ENCODE assay signal across 27 cellular contexts in genomic region chr2:219954331-219954730, GRCh38.
DNase-seq lines count a peak whose midpoint lies in the region; ATAC-seq, FAIRE-seq and TF ChIP-seq lines count a peak whose summit lies in the region.
"Had no signal": no experiment of that assay in that cellular context is flagged by ENCODE, and none has a peak within 500 bp of the region (broad histone marks: within the 10 kb centered on the region; RNA-seq: fewer than 3 reads in every experiment).

No MANE protein-coding gene starts in this region.

- H3K27ac Mint-ChIP-seq in chondrocyte (ENCODE audit: unreplicated experiment) = peak overlapping the region; percentile 0
- no peak overlapping the region for H3K27ac Mint-ChIP-seq in activated CD4-positive, alpha-beta T cell treated with anti-CD3 and anti-CD28 coated beads, Interleukin-2, amount 10 ng/mL, durations not matched to agents 7 days and 5 days
- H3K27ac Mint-ChIP-seq: CD4-positive, alpha-beta T cell; T-cell had no signal

- H2BK20ac ChIP-seq in IMR-90 (ENCODE audit: low read depth, low read length) = no peak overlapping the region

- H4K91ac ChIP-seq in IMR-90 (ENCODE audit: insufficient read depth, low read depth, low read length) = no peak overlapping the region

- H3K23ac ChIP-seq in IMR-90 (ENCODE audit: low read depth, low read length) = no peak overlapping the region

- peaks cover 14% of the 10 kb centered on the region for H3K9me3 Mint-ChIP-seq in chondrocyte (ENCODE audit: low read depth)
- no peaks in the 10 kb centered on the region for H3K9me3 Mint-ChIP-seq in activated CD4-positive, alpha-beta T cell treated with anti-CD3 and anti-CD28 coated beads, Interleukin-2, amount 10 ng/mL, durations not matched to agents 7 days and 5 days
- H3K9me3 Mint-ChIP-seq: CD4-positive, alpha-beta T cell had no signal

- no peak overlapping the region for H3K14ac ChIP-seq in IMR-90 (replicated peaks; ENCODE audit: low read depth, low read length)

- H4K8ac ChIP-seq in IMR-90 (ENCODE audit: low read depth in 2 of 2, low read length in 2 of 2) = no peak overlapping the region

- H3K27me3 ChIP-seq in IMR-90 (ENCODE audit: control insufficient read depth, insufficient read depth, low read length) = no peaks in the 10 kb centered on the region
- H3K27me3 ChIP-seq in keratinocyte (ENCODE audit: control insufficient read depth, extremely low read depth, insufficient read depth, low read length) = no peaks in the 10 kb centered on the region
- H3K27me3 ChIP-seq: BLaER1 treated with 17β-estradiol and CSF1 and Interleukin-3, amounts not matched to agents 10 nM and 100 nM had no signal

- H3K9ac ChIP-seq in IMR-90 (ENCODE audit: low read depth, low read length) = no peak overlapping the region
- H3K9ac ChIP-seq in keratinocyte (ENCODE audit: control insufficient read depth, extremely low read depth, insufficient read depth, low read length) = no peak overlapping the region
- H3K9ac ChIP-seq: BLaER1 treated with 17β-estradiol and CSF1 and Interleukin-3, amounts not matched to agents 10 nM and 100 nM had no signal

- H3K9me1 ChIP-seq in IMR-90 (ENCODE audit: insufficient read depth, low read length) = no peaks in the 10 kb centered on the region
- no peaks in the 10 kb centered on the region for H3K9me1 ChIP-seq in keratinocyte (ENCODE audit: control insufficient read depth, extremely low read depth, insufficient read depth, low read length)

- H3K79me2 ChIP-seq in keratinocyte (ENCODE audit: control insufficient read depth, insufficient read depth, low read length) = no peaks in the 10 kb centered on the region

- H4K20me1 ChIP-seq in IMR-90 (ENCODE audit: insufficient read depth, low read length) = no peaks in the 10 kb centered on the region
- no peaks in the 10 kb centered on the region for H4K20me1 ChIP-seq in keratinocyte (ENCODE audit: control insufficient read depth, extremely low read depth, insufficient read depth, low read length)
- H4K20me1 ChIP-seq: BLaER1 treated with 17β-estradiol and CSF1 and Interleukin-3, amounts not matched to agents 10 nM and 100 nM had no signal

- CTCF ChIA-PET in IMR-90 (lab: Yijun Ruan, JAX) = no interaction called here
- CTCF ChIA-PET in activated CD4-positive, alpha-beta T cell treated with anti-CD3 and anti-CD28 coated beads, Interleukin-2, amount 10 ng/mL, durations not matched to agents 7 days and 5 days (lab: Charles Lee) = no interaction called here

- POLR2A ChIA-PET in IMR-90 (lab: Charles Lee; ENCODE audit: unreplicated experiment) = no interaction called here
- POLR2A ChIA-PET in activated CD4-positive, alpha-beta T cell treated with anti-CD3 and anti-CD28 coated beads, Interleukin-2, amount 10 ng/mL, durations not matched to agents 7 days and 5 days (lab: Charles Lee) = no interaction called here

- peak; percentile 47 for DNase-seq in EL
- peak; percentile 33 for DNase-seq in IMR-90
- no peak for DNase-seq in chondrocyte (ENCODE audit: low spot score)
- DNase-seq in keratinocyte (ENCODE audit: low read depth, low spot score) = peak; percentile 13
- no peak for DNase-seq in activated CD4-positive, alpha-beta T cell treated with anti-CD3 and anti-CD28 coated beads, Interleukin-2, amount 10 ng/mL, durations not matched to agents 7 days and 5 days
- DNase-seq in Kasumi-1 (lab: John Stamatoyannopoulos, UW) = no peak
- DNase-seq in NOMO-1 treated with DMSO at 0.1 percent for 48 hours (lab: John Stamatoyannopoulos, UW; ENCODE audit: unreplicated experiment) = no peak
- DNase-seq: AML-193; CD4-positive, alpha-beta T cell; DMS53; GF-D8; KG1; NCI-H1092; NCI-H1417 treated with DMSO at 0.1 percent for 48 hours; NCI-H187; NCI-H2081 treated with DMSO at 0.1 percent for 48 hours; NCI-H2171; NCI-H345; NCI-H524 treated with DMSO at 0.1 percent for 48 hours; NCI-H774; PC-9; Right ventricle myocardium superior; T-cell had no signal

- H3K4ac ChIP-seq in IMR-90 (ENCODE audit: low read depth, low read length) = no peak overlapping the region

- WGBS in IMR-90 (ENCODE audit: extremely low coverage in 2 of 2, insufficient read length in 1 of 2), 2 experiments = no CpG with 5 or more reads among the region's 1 CpG

- no peak for TF ChIP-seq CTCF in IMR-90 (conservative IDR thresholded peaks at IDR 0.05; ENCODE audit: low read depth, low read length)
- TF ChIP-seq CTCF in chondrocyte (IDR thresholded peaks at IDR 0.05) = no peak
- no peak for TF ChIP-seq CTCF in keratinocyte (optimal IDR thresholded peaks at IDR 0.05 in 1 of 3, IDR thresholded peaks at IDR 0.05 in 1 of 3, conservative IDR thresholded peaks at IDR 0.05 in 1 of 3; ENCODE audit: extremely low read depth in 1 of 3, insufficient read depth in 2 of 3, low read length in 3 of 3)

- no peak overlapping the region for H2BK15ac ChIP-seq in IMR-90 (ENCODE audit: low read depth, low read length)

- dilution Hi-C loops in IMR-90 (cut with HindIII; ENCODE audit: low sequenced_read_pairs, unreplicated experiment) (no loop called here), keratinocyte (cut with MboI; ENCODE audit: extremely low pct_ligation_motif_present, low sequenced_read_pairs) (no loop called here)

- H3K4me3 Mint-ChIP-seq in chondrocyte (ENCODE audit: unreplicated experiment) = no peak overlapping the region
- no peak overlapping the region for H3K4me3 Mint-ChIP-seq in activated CD4-positive, alpha-beta T cell treated with anti-CD3 and anti-CD28 coated beads, Interleukin-2, amount 10 ng/mL, durations not matched to agents 7 days and 5 days
- H3K4me3 Mint-ChIP-seq: CD4-positive, alpha-beta T cell; T-cell had no signal

- H3K18ac ChIP-seq in IMR-90 (ENCODE audit: low read depth, low read length) = no peak overlapping the region

- no peaks in the 10 kb centered on the region for H3K4me1 ChIP-seq in IMR-90 (ENCODE audit: control insufficient read depth, insufficient read depth, low read length)
- H3K4me1 ChIP-seq in keratinocyte (ENCODE audit: control insufficient read depth, extremely low read depth, insufficient read depth, low read length) = no peaks in the 10 kb centered on the region
- H3K4me1 ChIP-seq: BLaER1 treated with 17β-estradiol and CSF1 and Interleukin-3, amounts not matched to agents 10 nM and 100 nM had no signal

- H3K27me3 Mint-ChIP-seq in chondrocyte (ENCODE audit: low read depth) = no peaks in the 10 kb centered on the region
- H3K27me3 Mint-ChIP-seq in activated CD4-positive, alpha-beta T cell treated with anti-CD3 and anti-CD28 coated beads, Interleukin-2, amount 10 ng/mL, durations not matched to agents 7 days and 5 days = no peaks in the 10 kb centered on the region
- H3K27me3 Mint-ChIP-seq: T-cell had no signal

- no peak overlapping the region for H2AK5ac ChIP-seq in IMR-90 (ENCODE audit: low read depth, low read length)

- H3K36me3 ChIP-seq in IMR-90 (ENCODE audit: control insufficient read depth, insufficient read depth, low read length) (no peaks in the 10 kb centered on the region), keratinocyte (ENCODE audit: control insufficient read depth in 2 of 2, extremely low read depth in 1 of 2, insufficient read depth in 2 of 2, low read length in 2 of 2) (no peaks in the 10 kb centered on the region)
- H3K36me3 ChIP-seq: BLaER1 treated with 17β-estradiol and CSF1 and Interleukin-3, amounts not matched to agents 10 nM and 100 nM had no signal

- H2BK120ac ChIP-seq in IMR-90 (ENCODE audit: low read depth, low read length) = no peak overlapping the region

- H2AFZ ChIP-seq in IMR-90 (replicated peaks; ENCODE audit: low read length, poor library complexity) (no peak overlapping the region), keratinocyte (ENCODE audit: control insufficient read depth, low read length) (no peak overlapping the region)
- H2AFZ ChIP-seq: PC-9 had no signal

- no peak overlapping the region for H2AK9ac ChIP-seq in IMR-90 (replicated peaks; ENCODE audit: low read depth, low read length, poor library complexity)

- BruUV-seq in IMR-90 (replicated peaks; lab: Mats Ljungman, UMichigan) = no TSS peak

- H3K4me3 ChIP-seq in IMR-90 (ENCODE audit: insufficient read depth, low read depth, low read length) (no peak overlapping the region), keratinocyte (ENCODE audit: control insufficient read depth in 2 of 3, extremely low read depth in 1 of 3, insufficient read depth in 2 of 3, low read depth in 1 of 3, low read length in 3 of 3) (no peak overlapping the region)
- H3K4me3 ChIP-seq: BLaER1 treated with 17β-estradiol and CSF1 and Interleukin-3, amounts not matched to agents 10 nM and 100 nM; PC-9 had no signal

- H2BK5ac ChIP-seq in IMR-90 (ENCODE audit: low read depth, low read length, poor library complexity, severe bottlenecking) = no peak overlapping the region

- no peak for ATAC-seq in IMR-90 (ENCODE audit: low read depth)
- ATAC-seq: HepG2, T-cell had no signal

- H3K27ac ChIP-seq in IMR-90 (ENCODE audit: insufficient read depth, low read length) (no peak overlapping the region), keratinocyte (ENCODE audit: control insufficient read depth, insufficient read depth, low read length) (no peak overlapping the region)
- H3K27ac ChIP-seq: BLaER1 treated with 17β-estradiol and CSF1 and Interleukin-3, amounts not matched to agents 10 nM and 100 nM; PC-9 had no signal

- peaks cover 6% of the 10 kb centered on the region for H3K4me1 Mint-ChIP-seq in chondrocyte (ENCODE audit: low read depth)
- H3K4me1 Mint-ChIP-seq in activated CD4-positive, alpha-beta T cell treated with anti-CD3 and anti-CD28 coated beads, Interleukin-2, amount 10 ng/mL, durations not matched to agents 7 days and 5 days = no peaks in the 10 kb centered on the region
- H3K4me1 Mint-ChIP-seq: T-cell had no signal

- intact Hi-C loops in IMR-90 (cut with micrococcal nuclease) = no loop called here

- H3K4me2 ChIP-seq in IMR-90 (ENCODE audit: low read depth, low read length) (no peak overlapping the region), keratinocyte (ENCODE audit: control insufficient read depth, extremely low read depth, insufficient read depth, low read depth, low read length) (no peak overlapping the region)
- H3K4me2 ChIP-seq: BLaER1 treated with 17β-estradiol and CSF1 and Interleukin-3, amounts not matched to agents 10 nM and 100 nM; PC-9 had no signal

- TF ChIP-seq RAD21 in IMR-90 (IDR thresholded peaks at IDR 0.05; ENCODE audit: low read length) = no peak

- in situ Hi-C loops in IMR-90 (cut with MboI; ENCODE audit: low sequenced_read_pairs) = no loop called here

- H4K5ac ChIP-seq in IMR-90 (ENCODE audit: low read depth, low read length) = no peak overlapping the region

- no peak for FAIRE-seq in keratinocyte (lab: Jason Lieb, UNC)
- FAIRE-seq: D721Med, GM12891, HepG2 had no signal

- peaks cover 11% of the 10 kb centered on the region; the same call in 1 of the 2 replicates for H3K9me3 ChIP-seq in IMR-90 (ENCODE audit: control insufficient read depth, insufficient read depth, low read length)
- no peaks in the 10 kb centered on the region for H3K9me3 ChIP-seq in keratinocyte (ENCODE audit: control insufficient read depth, low read depth, low read length)

- no peak for TF ChIP-seq POLR2A in IMR-90 (IDR thresholded peaks at IDR 0.05; ENCODE audit: low read depth, low read length)

- H3K79me1 ChIP-seq in IMR-90 (ENCODE audit: low read depth in 1 of 2, low read length in 2 of 2) = no peaks in the 10 kb centered on the region

- no peak overlapping the region for H3K56ac ChIP-seq in IMR-90 (ENCODE audit: extremely low read depth, insufficient read depth, low read length)

- peaks cover 1% of the 10 kb centered on the region for H3K36me3 Mint-ChIP-seq in chondrocyte (ENCODE audit: low read depth)
- no peaks in the 10 kb centered on the region for H3K36me3 Mint-ChIP-seq in activated CD4-positive, alpha-beta T cell treated with anti-CD3 and anti-CD28 coated beads, Interleukin-2, amount 10 ng/mL, durations not matched to agents 7 days and 5 days (ENCODE audit: low read depth)
- H3K36me3 Mint-ChIP-seq: T-cell had no signal

Comparison
In these comparisons a context has a peak if more than half of its experiments do, and no peak if none do; other contexts are left out.
1. DNase-seq: peak in EL (single experiment), IMR-90 (single experiment) and keratinocyte (single experiment); none in chondrocyte (single experiment), activated CD4-positive, alpha-beta T cell treated with anti-CD3 and anti-CD28 coated beads, Interleukin-2, amount 10 ng/mL, durations not matched to agents 7 days and 5 days (single experiment), Kasumi-1 (0 of 2) and NOMO-1 treated with DMSO at 0.1 percent for 48 hours (single experiment).